20 cellular contexts compared by ENCODE assay signal in the genomic region with DNA sequence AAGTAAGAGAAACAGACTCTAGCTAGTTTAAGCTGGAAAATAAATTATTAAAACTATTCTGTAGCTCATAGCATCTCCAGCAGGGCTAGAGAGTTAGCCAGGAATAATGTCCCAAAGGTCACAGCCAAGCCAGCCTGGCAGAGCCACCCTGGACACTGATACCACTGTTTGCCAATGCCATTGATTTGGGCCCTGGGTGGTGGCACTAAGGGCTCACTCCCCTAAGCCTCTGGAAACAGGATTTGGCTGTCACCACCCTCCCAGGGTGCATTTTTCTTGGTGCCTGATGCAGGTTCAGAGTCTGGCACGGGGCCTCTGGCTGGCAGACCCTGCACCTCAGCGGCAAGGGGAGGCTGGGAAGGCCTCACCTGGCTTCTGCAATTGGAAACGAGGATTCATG. TPM values are rescaled to one million over a fixed set of nuclear protein-coding genes. Genes with fewer than 3 reads are reported as not detected.
A peak's percentile ranks its signal among the peaks of the same experiment; 100 is the strongest.
DNase-seq lines count a peak whose midpoint lies in the region; ATAC-seq, FAIRE-seq and TF ChIP-seq lines count a peak whose summit lies in the region.
"Had no signal": no experiment of that assay in that cellular context is flagged by ENCODE, and none has a peak within 500 bp of the region (broad histone marks: within the 10 kb centered on the region; RNA-seq: fewer than 3 reads in every experiment).

No MANE protein-coding gene starts in this region.

- CTCF ChIA-PET in A549 (lab: Yijun Ruan, JAX) = interaction anchor here (0.6 to 41.9 kb wide), 4 partner anchors 13 to 120 kb away, joined by 3 to 1185 read pairs (median 106); a partner anchor contains a TSS
- CTCF ChIA-PET in Panc1 (lab: Charles Lee) = no interaction called here

- intact Hi-C loops in Panc1 (cut with micrococcal nuclease; ENCODE audit: unreplicated experiment) = loop anchor here (10.0 kb wide), 1 partner anchor 69 kb away; no protein-coding TSS in a partner anchor
- intact Hi-C loops in dendritic cell treated with granulocyte-macrophage colony-stimulating factor and Interleukin-4, amounts not matched to agents 40 ng/mL and 50 ng/mL, for 4 days (cut with micrococcal nuclease) = no loop called here
- intact Hi-C loops in activated T-helper 1 cell treated with anti-CD3 and anti-CD28 coated beads, Interleukin-12 subunit alpha, Interleukin-12 subunit beta, Interleukin-2, Interleukin-4 antibody, amounts not matched to agents 30 ng/mL and 10 ng/mL and 1 ng/mL, durations not matched to agents 14 hours and 24 hours and 36 hours (cut with micrococcal nuclease) = no loop called here

- H3K27me3 Mint-ChIP-seq in dendritic cell treated with granulocyte-macrophage colony-stimulating factor and Interleukin-4, amounts not matched to agents 40 ng/mL and 50 ng/mL, for 4 days = no peaks in the 10 kb centered on the region
- H3K27me3 Mint-ChIP-seq in activated T-helper 1 cell treated with anti-CD3 and anti-CD28 coated beads, Interleukin-12 subunit alpha, Interleukin-12 subunit beta, Interleukin-2, Interleukin-4 antibody, amounts not matched to agents 30 ng/mL and 10 ng/mL and 1 ng/mL, durations not matched to agents 14 hours and 24 hours and 36 hours (ENCODE audit: insufficient read depth) = no peaks in the 10 kb centered on the region
- H3K27me3 Mint-ChIP-seq: B cell; CD4-positive, CD25-positive, alpha-beta regulatory T cell had no signal

- H3K36me3 ChIP-seq in Panc1 (ENCODE audit: control insufficient read depth, insufficient read depth, low read length) (no peaks in the 10 kb centered on the region), neuronal stem cell (replicated peaks in 1 of 2; ENCODE audit: control insufficient read depth in 2 of 2, insufficient read depth in 2 of 2, low read length in 2 of 2) (no peaks in the 10 kb centered on the region)
- H3K36me3 ChIP-seq: BLaER1 treated with 17β-estradiol and CSF1 and Interleukin-3, amounts not matched to agents 10 nM and 100 nM had no signal

- WGBS in A549 (ENCODE audit: missing lambda C conversion rate) = 93% methylated on average over 3 of the region's 3 CpGs
- no CpG with 5 or more reads among the region's 3 CpGs for WGBS in neuronal stem cell (ENCODE audit: extremely low coverage in 2 of 2, insufficient read length in 2 of 2, insufficient replicate concordance in 1 of 2), 2 donors

- no peak for DNase-seq in A549 (ENCODE audit: low read depth in 1 of 2, low spot score in 1 of 2)
- no peak for DNase-seq in Panc1 (ENCODE audit: low read depth, low spot score)
- DNase-seq in neuronal stem cell (ENCODE audit: low spot score) = no peak
- DNase-seq in HPDE6-E6E7 (ENCODE audit: extremely low spot score) = no peak
- no peak for DNase-seq in activated T-helper 1 cell treated with anti-CD3 and anti-CD28 coated beads, Interleukin-12 subunit alpha, Interleukin-12 subunit beta, Interleukin-2, Interleukin-4 antibody, amounts not matched to agents 30 ng/mL and 10 ng/mL and 1 ng/mL, durations not matched to agents 14 hours and 24 hours and 36 hours (ENCODE audit: low spot score)
- DNase-seq: 8988T; CD4-positive, CD25-positive, alpha-beta regulatory T cell; CD8-positive, alpha-beta memory T cell; COR-L47; DMS153; DMS79 treated with DMSO at 0.1 percent for 48 hours; GF-D8; H9 had no signal

- no peak overlapping the region for H3K4me3 Mint-ChIP-seq in dendritic cell treated with granulocyte-macrophage colony-stimulating factor and Interleukin-4, amounts not matched to agents 40 ng/mL and 50 ng/mL, for 4 days
- H3K4me3 Mint-ChIP-seq in activated T-helper 1 cell treated with anti-CD3 and anti-CD28 coated beads, Interleukin-12 subunit alpha, Interleukin-12 subunit beta, Interleukin-2, Interleukin-4 antibody, amounts not matched to agents 30 ng/mL and 10 ng/mL and 1 ng/mL, durations not matched to agents 14 hours and 24 hours and 36 hours = no peak overlapping the region
- H3K4me3 Mint-ChIP-seq: B cell; CD4-positive, CD25-positive, alpha-beta regulatory T cell; CD8-positive, alpha-beta memory T cell; H9 had no signal

- no peak overlapping the region for H2BK5ac ChIP-seq in neuronal stem cell (ENCODE audit: low read length)

- POLR2A ChIA-PET in A549 (lab: Yijun Ruan, JAX) = interaction anchor here (11.7 kb wide), 1 partner anchor 115 kb away, joined by 261 read pairs; a partner anchor contains a TSS
- POLR2A ChIA-PET in Panc1 (lab: Charles Lee) = no interaction called here

- H3K27me3 ChIP-seq in Panc1 (ENCODE audit: control insufficient read depth, insufficient read depth, low read length) = no peaks in the 10 kb centered on the region
- H3K27me3 ChIP-seq in neuronal stem cell (ENCODE audit: control insufficient read depth in 3 of 3, insufficient read depth in 3 of 3, low read depth in 1 of 3, low read length in 3 of 3) = peaks cover 0 to 8% (median 0%) of the 10 kb centered on the region in 3 experiments
- H3K27me3 ChIP-seq: BLaER1 treated with 17β-estradiol and CSF1 and Interleukin-3, amounts not matched to agents 10 nM and 100 nM had no signal

- H3K27ac Mint-ChIP-seq in dendritic cell treated with granulocyte-macrophage colony-stimulating factor and Interleukin-4, amounts not matched to agents 40 ng/mL and 50 ng/mL, for 4 days = peak overlapping the region; percentile 35
- no peak overlapping the region for H3K27ac Mint-ChIP-seq in activated T-helper 1 cell treated with anti-CD3 and anti-CD28 coated beads, Interleukin-12 subunit alpha, Interleukin-12 subunit beta, Interleukin-2, Interleukin-4 antibody, amounts not matched to agents 30 ng/mL and 10 ng/mL and 1 ng/mL, durations not matched to agents 14 hours and 24 hours and 36 hours
- H3K27ac Mint-ChIP-seq: B cell; CD4-positive, CD25-positive, alpha-beta regulatory T cell; H9 had no signal

- H3K9ac ChIP-seq in neuronal stem cell (ENCODE audit: low read depth, low read length, poor library complexity) = no peak overlapping the region
- H3K9ac ChIP-seq: BLaER1 treated with 17β-estradiol and CSF1 and Interleukin-3, amounts not matched to agents 10 nM and 100 nM had no signal

- no peaks in the 10 kb centered on the region for H3K9me3 Mint-ChIP-seq in dendritic cell treated with granulocyte-macrophage colony-stimulating factor and Interleukin-4, amounts not matched to agents 40 ng/mL and 50 ng/mL, for 4 days
- H3K9me3 Mint-ChIP-seq in activated T-helper 1 cell treated with anti-CD3 and anti-CD28 coated beads, Interleukin-12 subunit alpha, Interleukin-12 subunit beta, Interleukin-2, Interleukin-4 antibody, amounts not matched to agents 30 ng/mL and 10 ng/mL and 1 ng/mL, durations not matched to agents 14 hours and 24 hours and 36 hours = no peaks in the 10 kb centered on the region
- H3K9me3 Mint-ChIP-seq: CD4-positive, CD25-positive, alpha-beta regulatory T cell; CD8-positive, alpha-beta memory T cell; H9 had no signal

- TF ChIP-seq CTCF in A549 (IDR thresholded peaks at IDR 0.05) = no peak
- no peak for TF ChIP-seq CTCF in Panc1 (IDR thresholded peaks at IDR 0.05)

- no peak for TF ChIP-seq EP300 in A549 (IDR thresholded peaks at IDR 0.05)

- no peak overlapping the region for H3K4me2 ChIP-seq in A549
- H3K4me2 ChIP-seq in neuronal stem cell (ENCODE audit: insufficient read depth, low read length, poor library complexity, severe bottlenecking) = no peak overlapping the region
- H3K4me2 ChIP-seq: BLaER1 treated with 17β-estradiol and CSF1 and Interleukin-3, amounts not matched to agents 10 nM and 100 nM had no signal

- peak overlapping the region; percentile 68 for H2BK15ac ChIP-seq in neuronal stem cell (ENCODE audit: low read length)

- in situ Hi-C loops in Panc1 (cut with HindIII; ENCODE audit: low pct_unique_long_range_greater_than_20kb, low sequenced_read_pairs) = no loop called here

- no peaks in the 10 kb centered on the region for H3K79me1 ChIP-seq in neuronal stem cell (ENCODE audit: low read depth, low read length)

- no peak for TF ChIP-seq POLR2A in A549 (IDR thresholded peaks at IDR 0.05; ENCODE audit: low read length)

- H3K27ac ChIP-seq in A549 = peak overlapping the region; percentile 0 to 7; a peak in 1 of 6 replicates
- H3K27ac ChIP-seq in Panc1 (ENCODE audit: low read length) = peak overlapping the region; percentile 87; the same call in 1 of the 2 replicates
- H3K27ac ChIP-seq in neuronal stem cell (replicated peaks; ENCODE audit: low read length) = no peak overlapping the region
- H3K27ac ChIP-seq: BLaER1 treated with 17β-estradiol and CSF1 and Interleukin-3, amounts not matched to agents 10 nM and 100 nM had no signal

- ATAC-seq in A549 = no peak
- no peak for ATAC-seq in Panc1
- ATAC-seq in GM19328 (IDR thresholded peaks at IDR 0.05; ENCODE audit: unreplicated experiment) = no peak
- no peak for ATAC-seq in HG03025 (IDR thresholded peaks at IDR 0.05; ENCODE audit: low FRiP score, unreplicated experiment)
- ATAC-seq: K562 had no signal

- no peak overlapping the region for H3K14ac ChIP-seq in neuronal stem cell (ENCODE audit: low read length)

- H3K18ac ChIP-seq in neuronal stem cell (ENCODE audit: low read length) = peak overlapping the region; percentile 18

- no peak overlapping the region for H2AFZ ChIP-seq in neuronal stem cell (ENCODE audit: low read length)

- H3K23ac ChIP-seq in neuronal stem cell (ENCODE audit: low read depth, low read length, poor library complexity) = no peak overlapping the region

- H3K36me3 Mint-ChIP-seq in dendritic cell treated with granulocyte-macrophage colony-stimulating factor and Interleukin-4, amounts not matched to agents 40 ng/mL and 50 ng/mL, for 4 days (ENCODE audit: low read depth) = no peaks in the 10 kb centered on the region
- H3K36me3 Mint-ChIP-seq in activated T-helper 1 cell treated with anti-CD3 and anti-CD28 coated beads, Interleukin-12 subunit alpha, Interleukin-12 subunit beta, Interleukin-2, Interleukin-4 antibody, amounts not matched to agents 30 ng/mL and 10 ng/mL and 1 ng/mL, durations not matched to agents 14 hours and 24 hours and 36 hours (ENCODE audit: low read depth) = no peaks in the 10 kb centered on the region
- H3K36me3 Mint-ChIP-seq: CD4-positive, CD25-positive, alpha-beta regulatory T cell; CD8-positive, alpha-beta memory T cell had no signal

- H2BK12ac ChIP-seq in neuronal stem cell (ENCODE audit: low read length) = no peak overlapping the region

- no TSS peak for BruUV-seq in Panc1 (replicated peaks; lab: Mats Ljungman, UMichigan)

- H3K9me3 ChIP-seq in A549 (no peaks in the 10 kb centered on the region), Panc1 (ENCODE audit: control insufficient read depth, insufficient read depth, low read depth, low read length) (no peaks in the 10 kb centered on the region), neuronal stem cell (replicated peaks in 1 of 2; ENCODE audit: control insufficient read depth in 2 of 2, insufficient read depth in 1 of 2, low read depth in 1 of 2, low read length in 2 of 2) (no peaks in the 10 kb centered on the region)
- H3K9me3 ChIP-seq: BLaER1 treated with 17β-estradiol and CSF1 and Interleukin-3, amounts not matched to agents 10 nM and 100 nM had no signal

- H4K91ac ChIP-seq in neuronal stem cell (ENCODE audit: low read depth, low read length, poor library complexity) = no peak overlapping the region

- no peak overlapping the region for H3K4ac ChIP-seq in neuronal stem cell (ENCODE audit: low read length)

- peak overlapping the region; percentile 88 for H2AK5ac ChIP-seq in neuronal stem cell (ENCODE audit: low read depth, low read length)

- TF ChIP-seq RAD21 in A549 (conservative IDR thresholded peaks at IDR 0.05 in 1 of 2, IDR thresholded peaks at IDR 0.05 in 1 of 2) = no peak

- H3K4me1 Mint-ChIP-seq in dendritic cell treated with granulocyte-macrophage colony-stimulating factor and Interleukin-4, amounts not matched to agents 40 ng/mL and 50 ng/mL, for 4 days (ENCODE audit: low read depth) = peaks cover 78% of the 10 kb centered on the region
- peaks cover 9% of the 10 kb centered on the region for H3K4me1 Mint-ChIP-seq in activated T-helper 1 cell treated with anti-CD3 and anti-CD28 coated beads, Interleukin-12 subunit alpha, Interleukin-12 subunit beta, Interleukin-2, Interleukin-4 antibody, amounts not matched to agents 30 ng/mL and 10 ng/mL and 1 ng/mL, durations not matched to agents 14 hours and 24 hours and 36 hours (ENCODE audit: low read depth)

- no peak overlapping the region for H2BK120ac ChIP-seq in neuronal stem cell (ENCODE audit: low read depth, low read length)

- FAIRE-seq in A549 (lab: Jason Lieb, UNC) = no peak
- FAIRE-seq: H1, K562 had no signal

- H4K8ac ChIP-seq in neuronal stem cell (ENCODE audit: low read depth, low read length) = no peak overlapping the region

- H3K4me1 ChIP-seq in A549 (peaks cover 33% of the 10 kb centered on the region), Panc1 (ENCODE audit: control insufficient read depth, insufficient read depth, low read length) (peaks cover 27% of the 10 kb centered on the region), neuronal stem cell (ENCODE audit: control insufficient read depth in 2 of 2, insufficient read depth in 1 of 2, low read depth in 1 of 2, low read length in 2 of 2) (peaks cover 15 to 27% of the 10 kb centered on the region in 2 donors)

- H3K4me3 ChIP-seq in A549 = no peak overlapping the region
- no peak overlapping the region for H3K4me3 ChIP-seq in Panc1 (ENCODE audit: low read depth in 2 of 2, low read length in 2 of 2)
- H3K4me3 ChIP-seq in neuronal stem cell (ENCODE audit: low read length in 2 of 2) = no peak overlapping the region
- H3K4me3 ChIP-seq: BLaER1 treated with 17β-estradiol and CSF1 and Interleukin-3, amounts not matched to agents 10 nM and 100 nM; K562 had no signal

RNA-seq across cellular contexts. Expression of a gene that starts 7.1 kb away (rescaled TPM):
- polyA plus RNA-seq in A549 (2011; rRNA removed) (1.3 and 1.8 TPM in 2 replicates), A549 (2017; fragmentation: RNase III; extraction: RNeasy Plus Mini Kit Qiagen cat#74134 plus additional on column Dnase treatment) (1.4 to 1.5 TPM (median 1.4 TPM) in 3 replicates)
- polyA plus RNA-seq in A549 (2012; cell fraction: cytosol; rRNA removed) = 0.48 and 0.69 TPM in 2 replicates
- polyA plus RNA-seq in A549 (2012; cell fraction: nucleus; rRNA removed) = 2.1 and 3.2 TPM in 2 replicates
- polyA minus RNA-seq in A549 (2011; rRNA and poly(A)+ RNA removed) = 0.83 and 1.9 TPM in 2 replicates
- total RNA-seq in Panc1 (2021; ENCODE audit: unreplicated experiment) = 3.3 TPM
- 3.3 TPM for polyA plus RNA-seq in Panc1 (2012; ENCODE audit: insufficient read length)
- polyA plus RNA-seq in neuronal stem cell (2013, experiment 1 of 2) = 0.15 TPM
- polyA plus RNA-seq in neuronal stem cell (2013, experiment 2 of 2) = 0.15 TPM
- total RNA-seq in activated T-helper 1 cell treated with anti-CD3 and anti-CD28 coated beads, Interleukin-12 subunit alpha, Interleukin-12 subunit beta, Interleukin-2, Interleukin-4 antibody, amounts not matched to agents 30 ng/mL and 10 ng/mL and 1 ng/mL, durations not matched to agents 14 hours and 24 hours and 36 hours = 0.34 and 0.70 TPM in 2 replicates
- total RNA-seq: H1 had no signal
- polyA plus RNA-seq: CD4-positive, CD25-positive, alpha-beta regulatory T cell; CD8-positive, alpha-beta memory T cell had no signal

RNA-seq across cellular contexts. Expression of a gene that starts 15.4 kb away (rescaled TPM):
- polyA plus RNA-seq in A549 (2011; rRNA removed) (81.0 and 94.6 TPM in 2 replicates), A549 (2017; fragmentation: RNase III; extraction: RNeasy Plus Mini Kit Qiagen cat#74134 plus additional on column Dnase treatment) (53.0 to 61.3 TPM (median 57.5 TPM) in 3 replicates)
- polyA plus RNA-seq in A549 (2012; cell fraction: cytosol; rRNA removed) = 127 and 130 TPM in 2 replicates
- 94.4 and 121 TPM in 2 replicates for polyA plus RNA-seq in A549 (2012; cell fraction: nucleus; rRNA removed)
- polyA minus RNA-seq in A549 (2011; rRNA and poly(A)+ RNA removed) = 57.0 and 66.1 TPM in 2 replicates
- total RNA-seq in Panc1 (2021; ENCODE audit: unreplicated experiment) = 202 TPM
- polyA plus RNA-seq in Panc1 (2012; ENCODE audit: insufficient read length) = 510 TPM
- polyA plus RNA-seq in neuronal stem cell (2013, experiment 1 of 2) = 41.7 TPM
- polyA plus RNA-seq in neuronal stem cell (2013, experiment 2 of 2) = 42.5 TPM
- total RNA-seq in activated T-helper 1 cell treated with anti-CD3 and anti-CD28 coated beads, Interleukin-12 subunit alpha, Interleukin-12 subunit beta, Interleukin-2, Interleukin-4 antibody, amounts not matched to agents 30 ng/mL and 10 ng/mL and 1 ng/mL, durations not matched to agents 14 hours and 24 hours and 36 hours = 35.5 and 38.2 TPM in 2 replicates
